ENCODE assay signal across 16 cellular contexts in genomic region chr4:122855491-122855890, GRCh38. TPM values are rescaled to one million over a fixed set of nuclear protein-coding genes. Genes with fewer than 3 reads are reported as not detected.
DNase-seq lines count a peak whose midpoint lies in the region; ATAC-seq, FAIRE-seq and TF ChIP-seq lines count a peak whose summit lies in the region.
"Had no signal": no experiment of that assay in that cellular context is flagged by ENCODE, and none has a peak within 500 bp of the region (broad histone marks: within the 10 kb centered on the region; RNA-seq: fewer than 3 reads in every experiment).

No MANE protein-coding gene starts in this region.

- peaks cover 21% of the 10 kb centered on the region for H3F3A ChIP-seq in neural progenitor cell (ENCODE audit: low read depth)

- H3K79me2 ChIP-seq in neural progenitor cell (ENCODE audit: low read depth) = peaks cover 100% of the 10 kb centered on the region

- no peak for FAIRE-seq in HTR-8/SVneo (lab: Jason Lieb, UNC)

- no peaks in the 10 kb centered on the region for H3K9me3 ChIP-seq in right cardiac atrium (ENCODE audit: control insufficient read depth, low read length)
- no peaks in the 10 kb centered on the region for H3K9me3 ChIP-seq in neural progenitor cell (ENCODE audit: low read depth)
- H3K9me3 ChIP-seq: body of pancreas, mucosa of descending colon had no signal

- no peaks in the 10 kb centered on the region for H3K27me3 ChIP-seq in right cardiac atrium (ENCODE audit: control insufficient read depth, insufficient read depth)
- H3K27me3 ChIP-seq in neural progenitor cell = no peaks in the 10 kb centered on the region
- H3K27me3 ChIP-seq: body of pancreas had no signal

- no peaks in the 10 kb centered on the region for H3K4me1 Mint-ChIP-seq in neural progenitor cell
- H3K4me1 Mint-ChIP-seq: activated B cell treated with CpG ODN at 0.5 μM for 24 hours had no signal

- H3K4me3 Mint-ChIP-seq in neural progenitor cell = no peak overlapping the region
- H3K4me3 Mint-ChIP-seq: activated B cell treated with CpG ODN at 0.5 μM for 24 hours; CD4-positive, alpha-beta memory T cell; endodermal cell had no signal

- H3K27ac ChIP-seq in right cardiac atrium (ENCODE audit: low read length) (peak overlapping the region; percentile 89), cingulate gyrus (ENCODE audit: low read depth, low read length) (peak overlapping the region; percentile 73), neural progenitor cell (peak overlapping the region; percentile 42)
- H3K27ac ChIP-seq: PC-9 had no signal

- H3K36me3 ChIP-seq in neural progenitor cell = no peaks in the 10 kb centered on the region

- H3K4me3 ChIP-seq in right cardiac atrium (ENCODE audit: low read length) (no peak overlapping the region), neural progenitor cell (no peak overlapping the region)
- H3K4me3 ChIP-seq: body of pancreas, mucosa of descending colon, PC-9 had no signal

- H2AFZ ChIP-seq in neural progenitor cell (replicated peaks) = no peak overlapping the region
- H2AFZ ChIP-seq: PC-9 had no signal

- TF ChIP-seq CTCF in neural progenitor cell (IDR thresholded peaks at IDR 0.05) = no peak

- no peak for DNase-seq in right cardiac atrium
- DNase-seq in Right ventricle myocardium superior = no peak
- no peak for DNase-seq in neural progenitor cell (ENCODE audit: low spot score)
- no peak for DNase-seq in HTR-8/SVneo (ENCODE audit: insufficient read length, low spot score)
- no peak for DNase-seq in NCI-H2029 treated with DMSO at 0.1 percent for 48 hours (lab: John Stamatoyannopoulos, UW)
- DNase-seq: activated B cell treated with CpG ODN at 0.5 μM for 24 hours; body of pancreas; CD4-positive, alpha-beta memory T cell; endodermal cell; mucosa of descending colon; NCI-H2227 treated with DMSO at 0.1 percent for 48 hours had no signal

- H3K4me1 ChIP-seq in right cardiac atrium (ENCODE audit: control insufficient read depth, insufficient read depth, low read length) (peaks cover 8% of the 10 kb centered on the region), neural progenitor cell (peaks cover 62% of the 10 kb centered on the region)

- 63% methylated on average over 1 of the region's 1 CpG for WGBS in right cardiac atrium

- H4K20me1 ChIP-seq in neural progenitor cell (ENCODE audit: low read depth) = peaks cover 68% of the 10 kb centered on the region

- H3K27ac Mint-ChIP-seq in neural progenitor cell = no peak overlapping the region
- H3K27ac Mint-ChIP-seq: activated B cell treated with CpG ODN at 0.5 μM for 24 hours; CD4-positive, alpha-beta memory T cell had no signal

- H3K36me3 Mint-ChIP-seq in neural progenitor cell = no peaks in the 10 kb centered on the region
- H3K36me3 Mint-ChIP-seq: CD4-positive, alpha-beta memory T cell; type B pancreatic cell had no signal

- H3K9ac ChIP-seq in neural progenitor cell = no peak overlapping the region

- peak overlapping the region; percentile 43 for H3K4me2 ChIP-seq in neural progenitor cell
- H3K4me2 ChIP-seq: PC-9 had no signal

- ATAC-seq in right cardiac atrium (no peak), Right ventricle myocardium superior (ENCODE audit: poor library complexity) (no peak), HG03521 (IDR thresholded peaks at IDR 0.05; ENCODE audit: unreplicated experiment) (no peak), GM21576 (IDR thresholded peaks at IDR 0.05; ENCODE audit: unreplicated experiment) (no peak)

- intact Hi-C loops in right cardiac atrium (cut with DNase I) (no loop called here), Right ventricle myocardium superior (cut with DNase I) (no loop called here)

- no peaks in the 10 kb centered on the region for H3K9me3 Mint-ChIP-seq in neural progenitor cell
- H3K9me3 Mint-ChIP-seq: activated B cell treated with CpG ODN at 0.5 μM for 24 hours; CD4-positive, alpha-beta memory T cell; endodermal cell; type B pancreatic cell had no signal

- H3K27me3 Mint-ChIP-seq in neural progenitor cell (ENCODE audit: insufficient read depth, low read depth) = no peaks in the 10 kb centered on the region
- H3K27me3 Mint-ChIP-seq: type B pancreatic cell had no signal

RNA-seq across cellular contexts. Expression of gene FGF2, which starts 28.9 kb away (rescaled TPM):
- total RNA-seq in right cardiac atrium = 10 to 100 TPM in 1 of 4 donors, 1 to 10 TPM in 3; 6.7 to 10.6 (median 8.3) TPM
- 3.5 TPM for polyA plus RNA-seq in right cardiac atrium
- total RNA-seq in Right ventricle myocardium superior = 4.9 TPM
- 27.7 and 43.8 TPM in 2 replicates for total RNA-seq in neural progenitor cell (ENCODE audit: low replicate concordance)
- total RNA-seq: CD4-positive, alpha-beta memory T cell had no signal
- polyA plus RNA-seq: CD4-positive, alpha-beta memory T cell had no signal
